10 cellular contexts compared by ENCODE assay signal in genomic region chr19:14554382-14554812, GRCh38. TPM values are rescaled to one million over a fixed set of nuclear protein-coding genes. Genes with fewer than 3 reads are reported as not detected.
DNase-seq lines count a peak whose midpoint lies in the region; TF ChIP-seq lines count a peak whose summit lies in the region.
"Had no signal": no experiment of that assay in that cellular context is flagged by ENCODE, and none has a peak within 500 bp of the region (broad histone marks: within the 10 kb centered on the region; RNA-seq: fewer than 3 reads in every experiment).

No MANE protein-coding gene starts in this region.

- H3K27ac ChIP-seq in thymus (ENCODE audit: low read depth) = peak overlapping the region; percentile 42

- intact Hi-C loops in activated naive CD4-positive, alpha-beta T cell treated with anti-CD3 and anti-CD28 coated beads for 36 hours (cut with micrococcal nuclease) = no loop called here
- intact Hi-C loops in Caco-2 (cut with micrococcal nuclease; ENCODE audit: unreplicated experiment) = no loop called here

- H3K4me3 ChIP-seq in thymus (ENCODE audit: low read length) = no peak overlapping the region
- no peak overlapping the region for H3K4me3 ChIP-seq in Caco-2 (ENCODE audit: low read depth, low read length)

- TF ChIP-seq CTCF in Caco-2 (IDR thresholded peaks at IDR 0.05; ENCODE audit: insufficient read depth in 1 of 2, low read depth in 1 of 2, low read length in 1 of 2, severe bottlenecking in 1 of 2, unreplicated experiment in 1 of 2) = no peak

- peaks cover 65% of the 10 kb centered on the region for H3K4me1 Mint-ChIP-seq in activated naive CD4-positive, alpha-beta T cell treated with anti-CD3 and anti-CD28 coated beads for 36 hours (ENCODE audit: low read depth)
- peaks cover 13% of the 10 kb centered on the region for H3K4me1 Mint-ChIP-seq in Caco-2 (ENCODE audit: low read depth, unreplicated experiment)

- H3K4me3 Mint-ChIP-seq in activated naive CD4-positive, alpha-beta T cell treated with anti-CD3 and anti-CD28 coated beads for 36 hours = no peak overlapping the region
- H3K4me3 Mint-ChIP-seq in Caco-2 (ENCODE audit: unreplicated experiment) = no peak overlapping the region
- H3K4me3 Mint-ChIP-seq: B cell had no signal

- peaks cover 35% of the 10 kb centered on the region for H3K36me3 ChIP-seq in thymus (ENCODE audit: control insufficient read depth, insufficient read depth)
- peaks cover 1% of the 10 kb centered on the region; the same call in 1 of the 2 replicates for H3K36me3 ChIP-seq in Caco-2 (ENCODE audit: control insufficient read depth, insufficient read depth, low read length)

- POLR2A ChIA-PET in Caco-2 (lab: Charles Lee) = no interaction called here

- no TSS peak for BruUV-seq in Caco-2 (replicated peaks; lab: Mats Ljungman, UMichigan)

- 81% methylated on average over 6 of the region's 6 CpGs for WGBS in thymus

- no peaks in the 10 kb centered on the region for H3K9me3 ChIP-seq in thymus (ENCODE audit: control insufficient read depth)
- no peaks in the 10 kb centered on the region for H3K9me3 ChIP-seq in Caco-2

- H3K27ac Mint-ChIP-seq in activated naive CD4-positive, alpha-beta T cell treated with anti-CD3 and anti-CD28 coated beads for 36 hours = peak overlapping the region; percentile 58
- no peak overlapping the region for H3K27ac Mint-ChIP-seq in Caco-2 (ENCODE audit: unreplicated experiment)
- H3K27ac Mint-ChIP-seq: B cell had no signal

- peaks cover 5% of the 10 kb centered on the region for H3K4me1 ChIP-seq in thymus (ENCODE audit: control insufficient read depth, insufficient read depth, low read length)
- peaks cover 14% of the 10 kb centered on the region for H3K4me1 ChIP-seq in Caco-2

- H3K36me3 Mint-ChIP-seq in activated naive CD4-positive, alpha-beta T cell treated with anti-CD3 and anti-CD28 coated beads for 36 hours (ENCODE audit: low read depth) = no peaks in the 10 kb centered on the region
- peaks cover 34% of the 10 kb centered on the region for H3K36me3 Mint-ChIP-seq in Caco-2 (ENCODE audit: insufficient read depth, unreplicated experiment)

- H3K9me3 Mint-ChIP-seq in activated naive CD4-positive, alpha-beta T cell treated with anti-CD3 and anti-CD28 coated beads for 36 hours = no peaks in the 10 kb centered on the region
- no peaks in the 10 kb centered on the region for H3K9me3 Mint-ChIP-seq in Caco-2 (ENCODE audit: unreplicated experiment)

- no peaks in the 10 kb centered on the region for H3K27me3 ChIP-seq in thymus (ENCODE audit: control insufficient read depth, insufficient read depth)
- H3K27me3 ChIP-seq in Caco-2 (replicated peaks; ENCODE audit: control insufficient read depth, insufficient read depth, low read length) = no peaks in the 10 kb centered on the region

- H3K27me3 Mint-ChIP-seq in activated naive CD4-positive, alpha-beta T cell treated with anti-CD3 and anti-CD28 coated beads for 36 hours (ENCODE audit: low read depth) = no peaks in the 10 kb centered on the region
- no peaks in the 10 kb centered on the region for H3K27me3 Mint-ChIP-seq in Caco-2 (ENCODE audit: insufficient read depth, unreplicated experiment)
- H3K27me3 Mint-ChIP-seq: B cell had no signal

- DNase-seq in activated naive CD4-positive, alpha-beta T cell treated with anti-CD3 and anti-CD28 coated beads for 36 hours = no peak
- DNase-seq in activated naive CD4-positive, alpha-beta T cell treated with Interleukin-2 at 50 U/mL for 16 hours = no peak
- DNase-seq in RPMI8226 (peak; percentile 75), iPS-NIHi7 (ENCODE audit: extremely low spot score) (peak; percentile 19), Caco-2 (no peak), kidney glomerular epithelial cell (lab: John Stamatoyannopoulos, UW) (no peak), NCI-H2081 (lab: John Stamatoyannopoulos, UW) (no peak)
- DNase-seq: NCI-H1436 had no signal

- CTCF ChIA-PET in activated naive CD4-positive, alpha-beta T cell treated with anti-CD3 and anti-CD28 coated beads for 36 hours (lab: Charles Lee) = interaction anchor here (0.6 to 3.6 kb wide), 5 partner anchors 17 to 556 kb away, joined by 3 to 19 read pairs (median 3); partner anchors contain the start of gene NDUFB7
- CTCF ChIA-PET in Caco-2 (lab: Charles Lee) = no interaction called here

RNA-seq across cellular contexts. Expression of gene NDUFB7, which starts 17.5 kb away (rescaled TPM):
- 100 to 1,000 TPM; 117 to 123 TPM for total RNA-seq in activated naive CD4-positive, alpha-beta T cell treated with anti-CD3 and anti-CD28 coated beads for 36 hours
- polyA plus RNA-seq in thymus = 216 TPM
- 158 and 173 TPM in 2 replicates for total RNA-seq in Caco-2 (2022)

RNA-seq across cellular contexts. Expression of gene TECR, which starts 25.0 kb away (rescaled TPM):
- 100 to 1,000 TPM; 102 to 105 TPM for total RNA-seq in activated naive CD4-positive, alpha-beta T cell treated with anti-CD3 and anti-CD28 coated beads for 36 hours
- 143 TPM for polyA plus RNA-seq in thymus
- 294 and 300 TPM in 2 replicates for total RNA-seq in Caco-2 (2022)

RNA-seq across cellular contexts. Expression of gene CLEC17A, which starts 28.5 kb away (rescaled TPM):
- under 1 TPM; 0.15 to 0.26 TPM for total RNA-seq in activated naive CD4-positive, alpha-beta T cell treated with anti-CD3 and anti-CD28 coated beads for 36 hours
- 2.3 TPM for polyA plus RNA-seq in thymus
- not detected in 2 replicates for total RNA-seq in Caco-2 (2022)

RNA-seq across cellular contexts. Expression of gene DNAJB1, which starts 36.2 kb away (rescaled TPM):
- 10 to 100 TPM; 48.1 to 49.5 TPM for total RNA-seq in activated naive CD4-positive, alpha-beta T cell treated with anti-CD3 and anti-CD28 coated beads for 36 hours
- polyA plus RNA-seq in thymus = 65.0 TPM
- 79.5 and 80.2 TPM in 2 replicates for total RNA-seq in Caco-2 (2022)

RNA-seq across cellular contexts. Expression of gene GIPC1, which starts 58.5 kb away (rescaled TPM):
- total RNA-seq in activated naive CD4-positive, alpha-beta T cell treated with anti-CD3 and anti-CD28 coated beads for 36 hours = 10 to 100 TPM; 15.4 to 16.5 TPM
- 58.5 TPM for polyA plus RNA-seq in thymus
- 98.7 and 105 TPM in 2 replicates for total RNA-seq in Caco-2 (2022)

Comparison
In these comparisons a context has a peak if more than half of its experiments do, and no peak if none do; other contexts are left out.
1. DNase-seq: peak in RPMI8226 (single experiment) and iPS-NIHi7 (single experiment); none in activated naive CD4-positive, alpha-beta T cell treated with anti-CD3 and anti-CD28 coated beads for 36 hours (single experiment), activated naive CD4-positive, alpha-beta T cell treated with Interleukin-2 at 50 U/mL for 16 hours (single experiment), Caco-2 (0 of 2), kidney glomerular epithelial cell (single experiment) and NCI-H2081 (0 of 2).